ENCODE assay signal across 1 cellular context in the genomic region with DNA sequence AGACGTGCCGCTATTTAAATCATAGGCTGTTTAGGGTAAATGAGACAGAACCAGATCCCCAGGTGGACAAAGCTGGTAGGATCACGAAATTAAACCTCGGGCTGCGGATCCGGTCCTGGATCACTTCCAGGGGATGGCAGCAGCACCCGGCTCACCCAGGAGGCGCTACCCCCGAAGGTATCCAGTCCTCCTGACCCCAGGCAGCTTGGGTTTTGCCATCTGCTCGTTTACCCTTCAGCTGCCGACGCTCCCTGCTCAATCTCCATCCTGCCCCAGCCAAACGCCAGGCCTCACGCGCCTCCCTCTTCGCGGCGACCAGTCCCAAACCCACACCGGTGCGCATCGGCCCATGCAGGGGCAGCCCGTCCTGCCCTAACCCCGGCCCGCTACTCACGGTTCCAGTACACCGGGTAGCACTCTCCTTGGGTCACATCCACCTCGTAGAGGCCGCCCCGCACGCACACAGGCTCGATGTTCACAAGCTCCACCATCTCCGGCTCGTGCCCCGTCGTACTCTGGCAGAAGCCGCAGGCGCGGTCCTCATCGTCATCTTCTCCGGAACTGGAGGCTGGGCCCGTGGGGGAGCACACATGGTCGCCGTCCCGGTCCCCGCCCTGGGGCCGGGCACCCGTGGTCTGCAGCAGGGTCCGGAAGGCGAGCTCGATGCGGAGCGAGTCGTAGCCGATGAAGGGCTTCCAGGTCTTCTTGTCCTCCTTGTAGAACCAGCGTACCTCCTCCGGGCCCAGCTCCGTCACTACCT.
TF ChIP-seq lines count a peak whose summit lies in the region.

No MANE protein-coding gene starts in this region.

TF ChIP-seq in HepG2, 621 proteins besides CTCF, POLR2A, EP300 and RAD21 (continued from another document and continues in another):
- TF ChIP-seq, protein P1, sequence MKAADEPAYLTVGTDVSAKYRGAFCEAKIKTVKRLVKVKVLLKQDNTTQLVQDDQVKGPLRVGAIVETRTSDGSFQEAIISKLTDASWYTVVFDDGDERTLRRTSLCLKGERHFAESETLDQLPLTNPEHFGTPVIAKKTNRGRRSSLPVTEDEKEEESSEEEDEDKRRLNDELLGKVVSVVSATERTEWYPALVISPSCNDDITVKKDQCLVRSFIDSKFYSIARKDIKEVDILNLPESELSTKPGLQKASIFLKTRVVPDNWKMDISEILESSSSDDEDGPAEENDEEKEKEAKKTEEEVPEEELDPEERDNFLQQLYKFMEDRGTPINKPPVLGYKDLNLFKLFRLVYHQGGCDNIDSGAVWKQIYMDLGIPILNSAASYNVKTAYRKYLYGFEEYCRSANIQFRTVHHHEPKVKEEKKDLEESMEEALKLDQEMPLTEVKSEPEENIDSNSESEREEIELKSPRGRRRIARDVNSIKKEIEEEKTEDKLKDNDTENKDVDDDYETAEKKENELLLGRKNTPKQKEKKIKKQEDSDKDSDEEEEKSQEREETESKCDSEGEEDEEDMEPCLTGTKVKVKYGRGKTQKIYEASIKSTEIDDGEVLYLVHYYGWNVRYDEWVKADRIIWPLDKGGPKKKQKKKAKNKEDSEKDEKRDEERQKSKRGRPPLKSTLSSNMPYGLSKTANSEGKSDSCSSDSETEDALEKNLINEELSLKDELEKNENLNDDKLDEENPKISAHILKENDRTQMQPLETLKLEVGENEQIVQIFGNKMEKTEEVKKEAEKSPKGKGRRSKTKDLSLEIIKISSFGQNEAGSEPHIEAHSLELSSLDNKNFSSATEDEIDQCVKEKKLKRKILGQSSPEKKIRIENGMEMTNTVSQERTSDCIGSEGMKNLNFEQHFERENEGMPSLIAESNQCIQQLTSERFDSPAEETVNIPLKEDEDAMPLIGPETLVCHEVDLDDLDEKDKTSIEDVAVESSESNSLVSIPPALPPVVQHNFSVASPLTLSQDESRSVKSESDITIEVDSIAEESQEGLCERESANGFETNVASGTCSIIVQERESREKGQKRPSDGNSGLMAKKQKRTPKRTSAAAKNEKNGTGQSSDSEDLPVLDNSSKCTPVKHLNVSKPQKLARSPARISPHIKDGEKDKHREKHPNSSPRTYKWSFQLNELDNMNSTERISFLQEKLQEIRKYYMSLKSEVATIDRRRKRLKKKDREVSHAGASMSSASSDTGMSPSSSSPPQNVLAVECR (CRISPR knock-in tag; IDR thresholded peaks at IDR 0.05; ENCODE audit: borderline replicate concordance) = peak; percentile 44
- no peak for TF ChIP-seq TRAFD1 (CRISPR knock-in tag; IDR thresholded peaks at IDR 0.05; ENCODE audit: borderline replicate concordance)
- TF ChIP-seq, protein P2, sequence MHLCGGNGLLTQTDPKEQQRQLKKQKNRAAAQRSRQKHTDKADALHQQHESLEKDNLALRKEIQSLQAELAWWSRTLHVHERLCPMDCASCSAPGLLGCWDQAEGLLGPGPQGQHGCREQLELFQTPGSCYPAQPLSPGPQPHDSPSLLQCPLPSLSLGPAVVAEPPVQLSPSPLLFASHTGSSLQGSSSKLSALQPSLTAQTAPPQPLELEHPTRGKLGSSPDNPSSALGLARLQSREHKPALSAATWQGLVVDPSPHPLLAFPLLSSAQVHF (CRISPR knock-in tag; IDR thresholded peaks at IDR 0.05) = no peak
- no peak for TF ChIP-seq MIER3 (CRISPR knock-in tag; IDR thresholded peaks at IDR 0.05; ENCODE audit: borderline replicate concordance)
- TF ChIP-seq MED13 (CRISPR knock-in tag; IDR thresholded peaks at IDR 0.05) = peak; percentile 56; the same call in 1 of the 2 replicates
- no peak for TF ChIP-seq NPAS2 (CRISPR knock-in tag; IDR thresholded peaks at IDR 0.05; ENCODE audit: borderline replicate concordance)
- TF ChIP-seq ZNF598 (CRISPR knock-in tag; IDR thresholded peaks at IDR 0.05; ENCODE audit: borderline replicate concordance) = no peak
- no peak for TF ChIP-seq NFIB (CRISPR knock-in tag; IDR thresholded peaks at IDR 0.05; ENCODE audit: borderline replicate concordance)
- TF ChIP-seq ZNF782 (CRISPR knock-in tag; IDR thresholded peaks at IDR 0.05; ENCODE audit: borderline replicate concordance) = no peak
- TF ChIP-seq KDM3A (CRISPR knock-in tag; IDR thresholded peaks at IDR 0.05; ENCODE audit: low read depth) = no peak
- TF ChIP-seq TGIF2 (CRISPR knock-in tag; IDR thresholded peaks at IDR 0.05) = no peak
- peak; percentile 53; the same call in 1 of the 2 replicates for TF ChIP-seq THAP9 (CRISPR knock-in tag; IDR thresholded peaks at IDR 0.05; ENCODE audit: borderline replicate concordance)
- no peak for TF ChIP-seq KDM1A (CRISPR knock-in tag; IDR thresholded peaks at IDR 0.05)
- 0 out of 2 replicates have a peak, but pooled peaks have one; percentile 64 for TF ChIP-seq ARID2 (CRISPR knock-in tag; IDR thresholded peaks at IDR 0.05; ENCODE audit: borderline replicate concordance)
- TF ChIP-seq ATF1 (CRISPR knock-in tag; IDR thresholded peaks at IDR 0.05) = no peak
- TF ChIP-seq SMAD9 (CRISPR knock-in tag; IDR thresholded peaks at IDR 0.05) = no peak
- TF ChIP-seq ZNF30 (CRISPR knock-in tag; IDR thresholded peaks at IDR 0.05) = peak; percentile 32; the same call in 1 of the 2 replicates
- no peak for TF ChIP-seq ZBTB25 (CRISPR knock-in tag; IDR thresholded peaks at IDR 0.05)
- TF ChIP-seq STAG1 (CRISPR knock-in tag; IDR thresholded peaks at IDR 0.05) = no peak
- TF ChIP-seq ZBTB1 (CRISPR knock-in tag; IDR thresholded peaks at IDR 0.05; ENCODE audit: borderline replicate concordance) = no peak
- TF ChIP-seq PAXIP1 (CRISPR knock-in tag; conservative IDR thresholded peaks at IDR 0.05) = no peak
- TF ChIP-seq ZNF709 (CRISPR knock-in tag; IDR thresholded peaks at IDR 0.05) = no peak
- peak; percentile 67; the same call in 1 of the 2 replicates for TF ChIP-seq NR1H2 (CRISPR knock-in tag; IDR thresholded peaks at IDR 0.05; ENCODE audit: borderline replicate concordance, low read depth)
- no peak for TF ChIP-seq ZNF788 (CRISPR knock-in tag; IDR thresholded peaks at IDR 0.05; ENCODE audit: borderline replicate concordance)
- no peak for TF ChIP-seq SPEN (CRISPR knock-in tag; IDR thresholded peaks at IDR 0.05; ENCODE audit: low read depth)
- no peak for TF ChIP-seq ZNF558 (CRISPR knock-in tag; IDR thresholded peaks at IDR 0.05; ENCODE audit: borderline replicate concordance)
- TF ChIP-seq, protein P3, sequence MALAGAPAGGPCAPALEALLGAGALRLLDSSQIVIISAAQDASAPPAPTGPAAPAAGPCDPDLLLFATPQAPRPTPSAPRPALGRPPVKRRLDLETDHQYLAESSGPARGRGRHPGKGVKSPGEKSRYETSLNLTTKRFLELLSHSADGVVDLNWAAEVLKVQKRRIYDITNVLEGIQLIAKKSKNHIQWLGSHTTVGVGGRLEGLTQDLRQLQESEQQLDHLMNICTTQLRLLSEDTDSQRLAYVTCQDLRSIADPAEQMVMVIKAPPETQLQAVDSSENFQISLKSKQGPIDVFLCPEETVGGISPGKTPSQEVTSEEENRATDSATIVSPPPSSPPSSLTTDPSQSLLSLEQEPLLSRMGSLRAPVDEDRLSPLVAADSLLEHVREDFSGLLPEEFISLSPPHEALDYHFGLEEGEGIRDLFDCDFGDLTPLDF (CRISPR knock-in tag; IDR thresholded peaks at IDR 0.05) = no peak; the same call in 1 of the 2 replicates
- TF ChIP-seq SAFB2 (CRISPR knock-in tag; IDR thresholded peaks at IDR 0.05; ENCODE audit: borderline replicate concordance, low read depth) = no peak
- TF ChIP-seq PRPF4 (IDR thresholded peaks at IDR 0.05; ENCODE audit: low read depth, low read length, poor library complexity, severe bottlenecking) = no peak
- no peak for TF ChIP-seq FOXJ3 (CRISPR knock-in tag; IDR thresholded peaks at IDR 0.05; ENCODE audit: borderline replicate concordance)
- no peak for TF ChIP-seq PHB2 (IDR thresholded peaks at IDR 0.05; ENCODE audit: partially characterized antibody)
- no peak for TF ChIP-seq ZNF703 (CRISPR knock-in tag; IDR thresholded peaks at IDR 0.05; ENCODE audit: borderline replicate concordance)
- TF ChIP-seq, protein P4, sequence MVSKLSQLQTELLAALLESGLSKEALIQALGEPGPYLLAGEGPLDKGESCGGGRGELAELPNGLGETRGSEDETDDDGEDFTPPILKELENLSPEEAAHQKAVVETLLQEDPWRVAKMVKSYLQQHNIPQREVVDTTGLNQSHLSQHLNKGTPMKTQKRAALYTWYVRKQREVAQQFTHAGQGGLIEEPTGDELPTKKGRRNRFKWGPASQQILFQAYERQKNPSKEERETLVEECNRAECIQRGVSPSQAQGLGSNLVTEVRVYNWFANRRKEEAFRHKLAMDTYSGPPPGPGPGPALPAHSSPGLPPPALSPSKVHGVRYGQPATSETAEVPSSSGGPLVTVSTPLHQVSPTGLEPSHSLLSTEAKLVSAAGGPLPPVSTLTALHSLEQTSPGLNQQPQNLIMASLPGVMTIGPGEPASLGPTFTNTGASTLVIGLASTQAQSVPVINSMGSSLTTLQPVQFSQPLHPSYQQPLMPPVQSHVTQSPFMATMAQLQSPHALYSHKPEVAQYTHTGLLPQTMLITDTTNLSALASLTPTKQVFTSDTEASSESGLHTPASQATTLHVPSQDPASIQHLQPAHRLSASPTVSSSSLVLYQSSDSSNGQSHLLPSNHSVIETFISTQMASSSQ (IDR thresholded peaks at IDR 0.05; ENCODE audit: low read depth) = no peak
- TF ChIP-seq, protein P4 (CRISPR knock-in tag; IDR thresholded peaks at IDR 0.05; ENCODE audit: borderline replicate concordance) = no peak
- TF ChIP-seq SAP130 (CRISPR knock-in tag; IDR thresholded peaks at IDR 0.05; ENCODE audit: low read depth) = no peak; the same call in 1 of the 2 replicates
- no peak for TF ChIP-seq HNRNPK (IDR thresholded peaks at IDR 0.05; ENCODE audit: low read depth, low read length, poor library complexity, severe bottlenecking)
